Comparison of ENCODE assay signal across 19 cellular contexts in the genomic region with DNA sequence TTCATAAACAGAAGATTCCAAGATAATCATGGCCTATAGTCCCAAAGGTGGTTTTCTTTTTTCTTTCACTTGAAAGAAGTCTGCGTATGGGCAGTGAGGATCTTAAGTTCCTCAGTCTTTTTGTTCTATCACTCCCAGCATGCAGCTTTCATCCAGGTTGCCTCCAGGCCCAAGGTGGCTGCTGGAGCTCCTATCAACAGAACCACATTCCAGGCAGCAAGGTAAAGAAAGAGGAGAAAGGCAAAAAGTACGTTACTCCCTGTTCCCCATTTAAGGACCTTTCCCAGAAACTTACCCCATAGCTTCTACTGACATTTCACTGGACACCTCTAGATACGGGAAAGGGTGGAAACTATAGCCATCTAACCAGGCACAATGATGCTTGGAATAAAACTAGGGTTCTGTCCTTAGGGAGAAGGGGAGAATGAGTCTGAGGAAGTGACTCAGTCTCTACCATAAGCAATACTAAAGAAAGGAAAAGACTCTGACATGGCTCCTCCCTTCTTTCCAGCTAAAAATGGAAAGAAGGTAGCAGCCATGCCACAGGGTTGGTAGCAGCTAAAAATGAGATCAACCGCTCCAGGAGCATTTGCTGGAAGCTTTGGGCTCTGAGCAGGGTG.
DNase-seq lines count a peak whose midpoint lies in the region; ATAC-seq and TF ChIP-seq lines count a peak whose summit lies in the region.
"Had no signal": no experiment of that assay in that cellular context is flagged by ENCODE, and none has a peak within 500 bp of the region (broad histone marks: within the 10 kb centered on the region; RNA-seq: fewer than 3 reads in every experiment).

No MANE protein-coding gene starts in this region.

- H3K9me3 ChIP-seq in upper lobe of left lung: no peaks in the 10 kb centered on the region
- H3K9me3 ChIP-seq: Caco-2 had no signal

- no peak overlapping the region for H3K27ac ChIP-seq in brain microvascular endothelial cell
- no peak overlapping the region for H3K27ac ChIP-seq in foreskin keratinocyte
- no peak overlapping the region for H3K27ac ChIP-seq in upper lobe of left lung

- CTCF ChIA-PET in activated naive CD4-positive, alpha-beta T cell treated with anti-CD3 and anti-CD28 coated beads, Interleukin-2, amount 10 ng/mL, durations not matched to agents 7 days and 5 days (lab: Charles Lee): no interaction called here

- 67 to 72% methylated on average over 4 of the region's 4 CpGs for WGBS in upper lobe of left lung, 2 donors

- TF ChIP-seq EP300 in upper lobe of left lung (IDR thresholded peaks at IDR 0.05): no peak

- no peak for TF ChIP-seq POLR2A in upper lobe of left lung (IDR thresholded peaks at IDR 0.05)

- H3K4me1 ChIP-seq in foreskin keratinocyte (peaks cover 19% of the 10 kb centered on the region), upper lobe of left lung (no peaks in the 10 kb centered on the region)
- H3K4me1 ChIP-seq: Caco-2 had no signal

- H3K4me3 Mint-ChIP-seq in activated naive CD4-positive, alpha-beta T cell treated with anti-CD3 and anti-CD28 coated beads, Interleukin-2, amount 10 ng/mL, durations not matched to agents 7 days and 5 days: no peak overlapping the region
- H3K4me3 Mint-ChIP-seq: activated CD4-positive, alpha-beta memory T cell treated with anti-CD3 and anti-CD28 coated beads, Interleukin-2, amount 10 ng/mL, durations not matched to agents 7 days and 5 days; activated naive CD8-positive, alpha-beta T cell treated with anti-CD3 and anti-CD28 coated beads, Interleukin-2, amount 50 U/mL, for 24 hours had no signal

- in situ Hi-C loops in brain microvascular endothelial cell (cut with HindIII; ENCODE audit: low pct_ligation_motif_present, low sequenced_read_pairs): no loop called here

- H3K36me3 ChIP-seq in brain microvascular endothelial cell (replicated peaks): no peaks in the 10 kb centered on the region
- H3K36me3 ChIP-seq in upper lobe of left lung: no peaks in the 10 kb centered on the region

- no peaks in the 10 kb centered on the region for H3K9me3 Mint-ChIP-seq in activated naive CD4-positive, alpha-beta T cell treated with anti-CD3 and anti-CD28 coated beads, Interleukin-2, amount 10 ng/mL, durations not matched to agents 7 days and 5 days

- DNase-seq in AG20443 (ENCODE audit: low spot score): peak; percentile 41
- DNase-seq in HS-5 (ENCODE audit: low read depth): peak; percentile 36
- peak; percentile 8 for DNase-seq in brain microvascular endothelial cell
- DNase-seq in foreskin keratinocyte: peak; percentile 30 to 57
- DNase-seq in activated naive CD4-positive, alpha-beta T cell treated with anti-CD3 and anti-CD28 coated beads, Interleukin-2, amount 10 ng/mL, durations not matched to agents 7 days and 5 days: no peak
- no peak for DNase-seq in upper lobe of left lung
- no peak for DNase-seq in LoVo (ENCODE audit: low spot score)
- no peak for DNase-seq in T-helper 2 cell
- DNase-seq: activated CD4-positive, alpha-beta memory T cell treated with anti-CD3 and anti-CD28 coated beads, Interleukin-2, amount 10 ng/mL, durations not matched to agents 7 days and 5 days; activated naive CD8-positive, alpha-beta T cell treated with anti-CD3 and anti-CD28 coated beads, Interleukin-2, amount 50 U/mL, for 24 hours; activated T-cell treated with anti-CD3 and anti-CD28 coated beads, Interleukin-2, amount 50 U/mL, for 48 hours; AML-193; Caco-2; hippocampal formation; NCI-H2029; NCI-H510A; nucleus accumbens; stimulated activated CD4-positive, alpha-beta T cell treated with anti-CD3 and anti-CD28 coated beads, Interleukin-4, amount 100 ng/mL, for 1 hour had no signal

- H3K36me3 Mint-ChIP-seq in activated naive CD4-positive, alpha-beta T cell treated with anti-CD3 and anti-CD28 coated beads, Interleukin-2, amount 10 ng/mL, durations not matched to agents 7 days and 5 days: no peaks in the 10 kb centered on the region

- H3K27ac Mint-ChIP-seq in activated naive CD4-positive, alpha-beta T cell treated with anti-CD3 and anti-CD28 coated beads, Interleukin-2, amount 10 ng/mL, durations not matched to agents 7 days and 5 days: no peak overlapping the region
- H3K27ac Mint-ChIP-seq: activated CD4-positive, alpha-beta memory T cell treated with anti-CD3 and anti-CD28 coated beads, Interleukin-2, amount 10 ng/mL, durations not matched to agents 7 days and 5 days; activated naive CD8-positive, alpha-beta T cell treated with anti-CD3 and anti-CD28 coated beads, Interleukin-2, amount 50 U/mL, for 24 hours had no signal

- peaks cover 4% of the 10 kb centered on the region for H3K27me3 Mint-ChIP-seq in activated naive CD4-positive, alpha-beta T cell treated with anti-CD3 and anti-CD28 coated beads, Interleukin-2, amount 10 ng/mL, durations not matched to agents 7 days and 5 days

- ATAC-seq in foreskin keratinocyte: peak; percentile 70
- no peak for ATAC-seq in upper lobe of left lung (ENCODE audit: low FRiP score in 2 of 2)
- ATAC-seq: activated naive CD8-positive, alpha-beta T cell treated with anti-CD3 and anti-CD28 coated beads, Interleukin-2, amount 50 U/mL, for 24 hours; HCT116 had no signal

- no peak overlapping the region for H3K4me3 ChIP-seq in brain microvascular endothelial cell (ENCODE audit: low read depth, low read length)
- H3K4me3 ChIP-seq in upper lobe of left lung: no peak overlapping the region

- TF ChIP-seq CTCF in brain microvascular endothelial cell (IDR thresholded peaks at IDR 0.05; ENCODE audit: low read depth, low read length, missing control alignments) (no peak), foreskin keratinocyte (conservative IDR thresholded peaks at IDR 0.05) (no peak), upper lobe of left lung (IDR thresholded peaks at IDR 0.05) (no peak)

- H3K4me1 Mint-ChIP-seq in activated naive CD4-positive, alpha-beta T cell treated with anti-CD3 and anti-CD28 coated beads, Interleukin-2, amount 10 ng/mL, durations not matched to agents 7 days and 5 days: no peaks in the 10 kb centered on the region
- H3K4me1 Mint-ChIP-seq: activated CD4-positive, alpha-beta memory T cell treated with anti-CD3 and anti-CD28 coated beads, Interleukin-2, amount 10 ng/mL, durations not matched to agents 7 days and 5 days; activated naive CD8-positive, alpha-beta T cell treated with anti-CD3 and anti-CD28 coated beads, Interleukin-2, amount 50 U/mL, for 24 hours had no signal

- H3K27me3 ChIP-seq in brain microvascular endothelial cell (replicated peaks) (no peaks in the 10 kb centered on the region), foreskin keratinocyte (no peaks in the 10 kb centered on the region), upper lobe of left lung (no peaks in the 10 kb centered on the region)

Comparison
In these comparisons a context has a peak if more than half of its experiments do, and no peak if none do; other contexts are left out.
1. DNase-seq: peak in AG20443 (single experiment), HS-5 (single experiment), brain microvascular endothelial cell (single experiment) and foreskin keratinocyte (2 of 2); none in activated naive CD4-positive, alpha-beta T cell treated with anti-CD3 and anti-CD28 coated beads, Interleukin-2, amount 10 ng/mL, durations not matched to agents 7 days and 5 days (single experiment), upper lobe of left lung (0 of 2), LoVo (single experiment) and T-helper 2 cell (0 of 5).